ENCODE assay signal across 27 cellular contexts in the genomic region with DNA sequence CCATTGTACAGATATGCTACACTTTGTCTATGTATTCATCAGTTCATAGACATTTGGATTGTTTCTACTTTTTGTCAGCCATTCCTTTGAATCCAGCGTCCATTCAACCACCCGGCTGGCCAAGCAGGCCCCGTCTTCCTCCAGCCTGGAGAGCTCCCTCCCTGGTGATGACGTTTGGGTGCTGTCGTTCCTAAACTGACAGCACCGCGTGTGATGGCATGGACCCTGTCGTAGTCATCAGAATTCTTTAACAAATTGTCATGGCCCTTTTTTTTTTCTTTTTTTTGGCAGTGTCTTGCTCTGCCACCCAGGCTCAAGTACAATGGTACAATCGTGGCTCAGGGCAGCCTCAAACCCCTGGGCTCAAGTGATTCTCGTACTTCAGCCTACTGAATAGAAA.
"Had no signal": no experiment of that assay in that cellular context is flagged by ENCODE, and none has a peak within 500 bp of the region (broad histone marks: within the 10 kb centered on the region; RNA-seq: fewer than 3 reads in every experiment).

No MANE protein-coding gene starts in this region.

- H3K36me3 ChIP-seq: esophagus muscularis mucosa, heart right ventricle, left lung, neutrophil, pancreas, sigmoid colon, spleen, thoracic aorta, transverse colon had no signal

- H3K27me3 Mint-ChIP-seq: progenitor cell of endocrine pancreas had no signal

- H3K27me3 ChIP-seq: esophagus muscularis mucosa, foreskin keratinocyte, heart right ventricle, left lung, pancreas, sigmoid colon, spleen, transverse colon had no signal

- H3K36me3 Mint-ChIP-seq: natural killer cell; stimulated activated memory B cell treated with anti-CD40 and anti-IgM and Interleukin-4, amounts not matched to agents 10 μg/mL and 1 μg/mL and 100 μg/mL, for 72 hours had no signal

- H3K9me3 ChIP-seq: esophagus muscularis mucosa, heart right ventricle, left lung, neutrophil, pancreas, sigmoid colon, spleen, thoracic aorta, transverse colon had no signal

- H3K27ac Mint-ChIP-seq: natural killer cell; stimulated activated memory B cell treated with anti-CD40 and anti-IgM and Interleukin-4, amounts not matched to agents 10 μg/mL and 1 μg/mL and 100 μg/mL, for 72 hours; stimulated activated naive CD8-positive, alpha-beta T cell treated with anti-CD3 and anti-CD28 coated beads, Interleukin-15, Interleukin-2, amounts not matched to agents 100 ng/mL and 50 ng/mL, for 24 hours had no signal

- H3K27ac ChIP-seq: coronary artery, foreskin keratinocyte, heart right ventricle, left lung, neutrophil, pancreas, sigmoid colon, skin epidermis, spleen, thoracic aorta, transverse colon had no signal

- H3K4me3 Mint-ChIP-seq: natural killer cell; stimulated activated memory B cell treated with anti-CD40 and anti-IgM and Interleukin-4, amounts not matched to agents 10 μg/mL and 1 μg/mL and 100 μg/mL, for 72 hours; stimulated activated naive CD8-positive, alpha-beta T cell treated with anti-CD3 and anti-CD28 coated beads, Interleukin-15, Interleukin-2, amounts not matched to agents 100 ng/mL and 50 ng/mL, for 24 hours had no signal

- ATAC-seq: foreskin keratinocyte; heart right ventricle; left cardiac atrium; left lung; natural killer cell; pancreas; right cardiac atrium; stimulated activated memory B cell treated with anti-CD40 and anti-IgM and Interleukin-4, amounts not matched to agents 10 μg/mL and 1 μg/mL and 100 μg/mL, for 72 hours had no signal

- H3K9me3 Mint-ChIP-seq: natural killer cell; stimulated activated memory B cell treated with anti-CD40 and anti-IgM and Interleukin-4, amounts not matched to agents 10 μg/mL and 1 μg/mL and 100 μg/mL, for 72 hours; stimulated activated naive CD8-positive, alpha-beta T cell treated with anti-CD3 and anti-CD28 coated beads, Interleukin-15, Interleukin-2, amounts not matched to agents 100 ng/mL and 50 ng/mL, for 24 hours had no signal

- DNase-seq: dermis blood vessel endothelial cell; effector memory CD4-positive, alpha-beta T cell; foreskin keratinocyte; glutamatergic neuron; heart right ventricle; hippocampal formation; left cardiac atrium; left lung; mesenchymal stem cell; midbrain; natural killer cell; pancreas; sigmoid colon; spleen; stimulated activated CD4-positive, alpha-beta T cell treated with anti-CD3 and anti-CD28 coated beads, Interleukin-4, amount 100 ng/mL, for 4 hours; transverse colon had no signal

- H3K4me3 ChIP-seq: coronary artery, esophagus muscularis mucosa, heart right ventricle, left lung, pancreas, sigmoid colon, skin epidermis, spleen, thoracic aorta, transverse colon had no signal

- FAIRE-seq: endothelial cell of umbilical vein, islet of Langerhans, pancreas had no signal
